8 cellular contexts compared by ENCODE assay signal in genomic region chr9:90053027-90053426, GRCh38.
DNase-seq lines count a peak whose midpoint lies in the region; ATAC-seq and TF ChIP-seq lines count a peak whose summit lies in the region.

No MANE protein-coding gene starts in this region.

- in situ Hi-C loops in GM13976 (cut with MboI; ENCODE audit: low sequenced_read_pairs, unreplicated experiment): no loop called here

- DNase-seq in BE2C: peak; percentile 39
- DNase-seq in GM12865 (ENCODE audit: low read depth): peak; percentile 21
- no peak for DNase-seq in foreskin keratinocyte
- DNase-seq in GM13976 (ENCODE audit: low spot score): no peak

- H3K4me3 ChIP-seq in BE2C (ENCODE audit: low read depth, low read length) (no peak overlapping the region), GM12865 (ENCODE audit: low read depth, low read length) (no peak overlapping the region), OCI-LY3 (ENCODE audit: low read length) (no peak overlapping the region)

- H3K27ac ChIP-seq in OCI-LY3 (ENCODE audit: low read length) (no peak overlapping the region), foreskin keratinocyte (no peak overlapping the region)

- no peak overlapping the region for H3K9ac ChIP-seq in OCI-LY3 (ENCODE audit: low read length)

- H3K4me1 ChIP-seq in BE2C (no peaks in the 10 kb centered on the region), OCI-LY3 (ENCODE audit: low read length) (no peaks in the 10 kb centered on the region), foreskin keratinocyte (no peaks in the 10 kb centered on the region)

- H2AFZ ChIP-seq in OCI-LY3 (ENCODE audit: low read depth, low read length): no peak overlapping the region

- H3K79me2 ChIP-seq in OCI-LY3 (ENCODE audit: low read length): no peaks in the 10 kb centered on the region

- TF ChIP-seq CTCF in BE2C (IDR thresholded peaks at IDR 0.05; ENCODE audit: low read depth, low read length) (peak; percentile 56), GM12865 (IDR thresholded peaks at IDR 0.05; ENCODE audit: insufficient read depth, low read depth, low read length, missing control alignments) (peak; percentile 43), OCI-LY3 (IDR thresholded peaks at IDR 0.05; ENCODE audit: low read depth, low read length) (peak; percentile 38), foreskin keratinocyte (conservative IDR thresholded peaks at IDR 0.05) (peak; percentile 43), GM13976 (IDR thresholded peaks at IDR 0.05; ENCODE audit: borderline replicate concordance, control extremely low read depth, extremely low read depth, insufficient read depth, missing control alignments) (no peak)

- H3K4me2 ChIP-seq in OCI-LY3 (ENCODE audit: low read length): no peak overlapping the region

- H3K27me3 ChIP-seq in BE2C: no peaks in the 10 kb centered on the region
- H3K27me3 ChIP-seq in OCI-LY3 (ENCODE audit: low read depth, low read length): peaks cover 29% of the 10 kb centered on the region
- H3K27me3 ChIP-seq in foreskin keratinocyte: peaks cover 15% of the 10 kb centered on the region

- H3K36me3 ChIP-seq in BE2C (no peaks in the 10 kb centered on the region), OCI-LY3 (replicated peaks; ENCODE audit: low read depth, low read length) (no peaks in the 10 kb centered on the region)

- H4K20me1 ChIP-seq in OCI-LY3 (ENCODE audit: insufficient read depth, low read length): no peaks in the 10 kb centered on the region

- ATAC-seq in foreskin keratinocyte (peak; percentile 40), GM19463 (IDR thresholded peaks at IDR 0.05; ENCODE audit: unreplicated experiment) (no peak), HG02610 (IDR thresholded peaks at IDR 0.05; ENCODE audit: unreplicated experiment) (no peak), GM18517 (IDR thresholded peaks at IDR 0.05; ENCODE audit: unreplicated experiment) (no peak)

- no peaks in the 10 kb centered on the region for H3K9me3 ChIP-seq in BE2C
- H3K9me3 ChIP-seq in OCI-LY3 (ENCODE audit: insufficient read depth, low read length): no peaks in the 10 kb centered on the region

Comparison
In these comparisons a context has a peak if more than half of its experiments do, and no peak if none do; other contexts are left out.
1. DNase-seq: peak in BE2C (single experiment) and GM12865 (single experiment); none in foreskin keratinocyte (0 of 2) and GM13976 (single experiment).